In genomic region chr4:14695411-14695810, GRCh38 we compare ENCODE assay signal across 23 cellular contexts.
"Had no signal": no experiment of that assay in that cellular context is flagged by ENCODE, and none has a peak within 500 bp of the region (broad histone marks: within the 10 kb centered on the region; RNA-seq: fewer than 3 reads in every experiment).

No MANE protein-coding gene starts in this region.

- H3K27ac ChIP-seq: adrenal gland, hepatocyte, left lung, stomach, transverse colon, VCaP had no signal

- H3K79me2 ChIP-seq: hepatocyte had no signal

- H3K4me3 ChIP-seq: adrenal gland, hepatocyte, left lung, lung, stomach, transverse colon had no signal

- DNase-seq: activated CD4-positive, alpha-beta T cell treated with anti-CD3 and anti-CD28 coated beads, Interleukin-2, amount 10 ng/mL, durations not matched to agents 24 days and 14 days; activated CD8-positive, alpha-beta memory T cell treated with anti-CD3 and anti-CD28 coated beads, Interleukin-2, amount 10 ng/mL, durations not matched to agents 7 days and 5 days; activated CD8-positive, alpha-beta T cell treated with anti-CD3 and anti-CD28 coated beads for 36 hours; activated naive CD4-positive, alpha-beta T cell; adrenal gland; effector CD4-positive, alpha-beta T cell; foreskin melanocyte; immature natural killer cell; kidney glomerular epithelial cell; left lung; natural killer cell; small intestine; stimulated activated CD4-positive, alpha-beta T cell treated with anti-CD3 and anti-CD28 coated beads, Interleukin-15, amount 100 ng/mL, for 24 hours; stomach; transverse colon had no signal

- H3K36me3 ChIP-seq: adrenal gland, left lung, stomach, transverse colon had no signal

- H3K4me1 ChIP-seq: adrenal gland, left lung, stomach, transverse colon had no signal

- ATAC-seq: activated CD4-positive, CD25-positive, alpha-beta regulatory T cell treated with anti-CD3 and anti-CD28 coated beads, Interleukin-2, amount 50 U/mL, for 24 hours; activated CD8-positive, alpha-beta memory T cell treated with anti-CD3 and anti-CD28 coated beads, Interleukin-2, amount 10 ng/mL, durations not matched to agents 7 days and 5 days; activated CD8-positive, alpha-beta T cell treated with anti-CD3 and anti-CD28 coated beads for 36 hours; activated T-helper 17 cell treated with anti-CD3 and anti-CD28 coated beads, Interleukin-2, amount 50 U/mL, for 72 hours; esophagus mucosa; left lung; natural killer cell; sciatic nerve; stimulated activated memory B cell treated with anti-CD40 and anti-IgM and Interleukin-4, amounts not matched to agents 10 μg/mL and 1 μg/mL and 100 μg/mL, for 72 hours had no signal

- H3K4me2 ChIP-seq: hepatocyte had no signal

- H2AFZ ChIP-seq: hepatocyte had no signal

- H3K27me3 ChIP-seq: adrenal gland, hepatocyte, left lung, stomach, transverse colon had no signal

- H3K9me3 ChIP-seq: adrenal gland, transverse colon had no signal
